8 cellular contexts compared by ENCODE assay signal in the genomic region with DNA sequence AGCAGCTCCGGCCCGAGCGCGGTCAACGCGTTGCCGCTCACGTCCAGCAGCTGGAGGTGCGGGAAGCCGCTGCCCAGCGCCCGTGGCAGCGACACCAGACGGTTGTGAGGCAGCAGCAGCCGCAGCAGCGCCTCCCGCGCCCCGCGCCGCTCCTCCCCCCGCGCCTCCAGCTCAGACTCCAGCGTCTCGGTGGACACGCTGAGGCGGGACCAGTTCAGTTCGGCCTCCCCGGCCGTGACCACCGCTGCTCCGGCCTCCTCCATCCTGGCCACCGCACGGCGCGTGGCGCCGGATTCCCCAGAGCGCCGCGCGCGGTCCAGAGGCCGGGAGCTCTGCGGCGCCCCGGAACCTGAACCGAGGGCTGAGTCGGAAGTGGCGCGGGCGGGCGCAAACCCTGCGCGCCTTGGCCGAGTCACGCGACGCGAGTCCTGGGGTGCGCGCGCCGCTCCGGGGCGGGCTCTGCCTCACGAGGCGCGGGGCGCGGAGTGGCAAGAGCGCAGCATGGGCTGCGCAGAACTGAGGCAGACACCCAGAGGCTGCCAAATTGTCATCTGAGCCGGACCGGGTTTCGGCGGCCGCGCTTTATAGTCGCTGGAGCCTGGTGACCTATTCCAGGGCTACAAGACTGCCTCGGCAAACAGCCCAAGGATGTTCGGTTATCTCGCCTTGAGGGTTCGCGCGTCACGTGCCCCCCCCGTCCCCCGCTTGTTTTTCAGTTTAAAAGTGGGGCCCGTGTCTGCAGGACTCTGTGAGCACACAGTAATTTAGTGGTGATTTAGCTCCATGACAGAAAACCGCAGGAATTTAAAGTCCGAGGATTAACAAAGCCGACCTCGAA. TPM values are rescaled to one million over a fixed set of nuclear protein-coding genes. Genes with fewer than 3 reads are reported as not detected.
A peak's percentile ranks its signal among the peaks of the same experiment; 100 is the strongest.
DNase-seq lines count a peak whose midpoint lies in the region; ATAC-seq and TF ChIP-seq lines count a peak whose summit lies in the region.

Gene LRRC58 (minus strand): TSS at position 374 of the 838 bp plus-strand sequence. CDS start 111 bp downstream, at position 263.

- peaks cover 8% of the 10 kb centered on the region for H3K4me1 ChIP-seq in Caco-2
- H3K4me1 ChIP-seq in effector memory CD4-positive, alpha-beta T cell (ENCODE audit: control insufficient read depth, insufficient read depth, low read length, poor library complexity, severe bottlenecking): peaks cover 6% of the 10 kb centered on the region

- no peaks in the 10 kb centered on the region; the same call in 1 of the 2 replicates for H3K27me3 ChIP-seq in Caco-2 (replicated peaks; ENCODE audit: control insufficient read depth, insufficient read depth, low read length)
- H3K27me3 ChIP-seq in effector memory CD4-positive, alpha-beta T cell (replicated peaks; ENCODE audit: control insufficient read depth, insufficient read depth, low read length, poor library complexity, severe bottlenecking): no peaks in the 10 kb centered on the region

- ATAC-seq in GM21360 (IDR thresholded peaks at IDR 0.05; ENCODE audit: unreplicated experiment) (peak; percentile 88), memory B cell (ENCODE audit: low read depth) (peak; percentile 89)

- H3K9me3 ChIP-seq in Caco-2: no peaks in the 10 kb centered on the region
- H3K9me3 ChIP-seq in effector memory CD4-positive, alpha-beta T cell (ENCODE audit: control insufficient read depth, low read length): no peaks in the 10 kb centered on the region

- H3K4me1 Mint-ChIP-seq in Caco-2 (ENCODE audit: low read depth, unreplicated experiment): peaks cover 21% of the 10 kb centered on the region
- H3K4me1 Mint-ChIP-seq in memory B cell: peaks cover 31% of the 10 kb centered on the region

- peak within 1 kb of the TSS; percentile 94 for H3K4me3 ChIP-seq in Caco-2 (ENCODE audit: low read depth, low read length)
- H3K4me3 ChIP-seq in effector memory CD4-positive, alpha-beta T cell (ENCODE audit: insufficient read depth, low read depth, low read length, poor library complexity, severe bottlenecking): peak within 1 kb of the TSS; percentile 81

- H3K27ac ChIP-seq in effector memory CD4-positive, alpha-beta T cell (ENCODE audit: insufficient read depth, low read length, poor library complexity, severe bottlenecking): peak within 1 kb of the TSS; percentile 81

- H3K9me3 Mint-ChIP-seq in Caco-2 (ENCODE audit: unreplicated experiment) (no peaks in the 10 kb centered on the region), memory B cell (no peaks in the 10 kb centered on the region)

- DNase-seq in Caco-2: peak; percentile 87 to 91
- peak; percentile 95 for DNase-seq in HT-29 (ENCODE audit: low spot score)
- DNase-seq in NK-92 (lab: John Stamatoyannopoulos, UW; ENCODE audit: unreplicated experiment): peak; percentile 50
- DNase-seq in activated CD8-positive, alpha-beta memory T cell treated with anti-CD3 and anti-CD28 coated beads for 24 hours: peak; percentile 95
- peak; percentile 75 to 81 (median 81) for DNase-seq in effector memory CD4-positive, alpha-beta T cell
- DNase-seq in memory B cell (ENCODE audit: low spot score in 2 of 2): peak; percentile 88 to 91
- DNase-seq in stimulated activated CD8-positive, alpha-beta memory T cell treated with anti-CD3 and anti-CD28 coated beads, Interleukin-12 subunit alpha, Interleukin-12 subunit beta, amount 100 ng/mL, for 24 hours (ENCODE audit: extremely low read depth): peak; percentile 71

- TF ChIP-seq CTCF in Caco-2 (IDR thresholded peaks at IDR 0.05; ENCODE audit: insufficient read depth in 1 of 2, low read depth in 1 of 2, low read length in 1 of 2, severe bottlenecking in 1 of 2, unreplicated experiment in 1 of 2): peak in 1 of 2 experiments; percentile 8

- H3K27ac Mint-ChIP-seq in Caco-2 (ENCODE audit: unreplicated experiment) (peak within 1 kb of the TSS; percentile 87), memory B cell (peak within 1 kb of the TSS; percentile 91)

- CTCF ChIA-PET in Caco-2 (lab: Charles Lee): interaction anchor here (0.8 to 3.4 kb wide), 3 partner anchors 16 to 104 kb away, joined by 3 to 30 read pairs (median 6); no protein-coding TSS in a partner anchor

- H3K27me3 Mint-ChIP-seq in Caco-2 (ENCODE audit: insufficient read depth, unreplicated experiment): no peaks in the 10 kb centered on the region
- no peaks in the 10 kb centered on the region for H3K27me3 Mint-ChIP-seq in memory B cell

- intact Hi-C loops in Caco-2 (cut with micrococcal nuclease; ENCODE audit: unreplicated experiment): loop anchor here (1.0 to 5.0 kb wide), 3 partner anchors 67 to 105 kb away; no protein-coding TSS in a partner anchor

- no peaks in the 10 kb centered on the region for H3K36me3 ChIP-seq in Caco-2 (ENCODE audit: control insufficient read depth, insufficient read depth, low read length)
- no peaks in the 10 kb centered on the region for H3K36me3 ChIP-seq in effector memory CD4-positive, alpha-beta T cell (ENCODE audit: control insufficient read depth, insufficient read depth, low read length)

- H3K36me3 Mint-ChIP-seq in Caco-2 (ENCODE audit: insufficient read depth, unreplicated experiment) (peaks cover 7% of the 10 kb centered on the region), memory B cell (peaks cover 4% of the 10 kb centered on the region)

- peak within 1 kb of the TSS; percentile 82 for H3K4me3 Mint-ChIP-seq in Caco-2 (ENCODE audit: unreplicated experiment)
- peak within 1 kb of the TSS; percentile 90 for H3K4me3 Mint-ChIP-seq in memory B cell

- POLR2A ChIA-PET in Caco-2 (lab: Charles Lee): interaction anchor here (0.5 to 1.5 kb wide), 5 partner anchors 13 to 254 kb away, joined by 4 to 13 read pairs (median 6); partner anchors contain the start of gene NDUFB4

- no TSS peak for BruUV-seq in Caco-2 (replicated peaks; lab: Mats Ljungman, UMichigan)

RNA-seq across cellular contexts. Expression of gene LRRC58, which starts in this region (rescaled TPM):
- 19.8 and 20.5 TPM in 2 replicates for total RNA-seq in Caco-2 (2022)
- 15.3 and 15.7 TPM in 2 replicates for total RNA-seq in HT-29 (2014; rRNA removed; shearing (Covaris generic))

Comparison
In these comparisons a context has a peak if more than half of its experiments do, and no peak if none do; other contexts are left out.
1. Peak in every context shown above with its lines: DNase-seq, ATAC-seq, H3K4me3 ChIP-seq and H3K27ac ChIP-seq.